8 cellular contexts compared by ENCODE assay signal in the genomic region with DNA sequence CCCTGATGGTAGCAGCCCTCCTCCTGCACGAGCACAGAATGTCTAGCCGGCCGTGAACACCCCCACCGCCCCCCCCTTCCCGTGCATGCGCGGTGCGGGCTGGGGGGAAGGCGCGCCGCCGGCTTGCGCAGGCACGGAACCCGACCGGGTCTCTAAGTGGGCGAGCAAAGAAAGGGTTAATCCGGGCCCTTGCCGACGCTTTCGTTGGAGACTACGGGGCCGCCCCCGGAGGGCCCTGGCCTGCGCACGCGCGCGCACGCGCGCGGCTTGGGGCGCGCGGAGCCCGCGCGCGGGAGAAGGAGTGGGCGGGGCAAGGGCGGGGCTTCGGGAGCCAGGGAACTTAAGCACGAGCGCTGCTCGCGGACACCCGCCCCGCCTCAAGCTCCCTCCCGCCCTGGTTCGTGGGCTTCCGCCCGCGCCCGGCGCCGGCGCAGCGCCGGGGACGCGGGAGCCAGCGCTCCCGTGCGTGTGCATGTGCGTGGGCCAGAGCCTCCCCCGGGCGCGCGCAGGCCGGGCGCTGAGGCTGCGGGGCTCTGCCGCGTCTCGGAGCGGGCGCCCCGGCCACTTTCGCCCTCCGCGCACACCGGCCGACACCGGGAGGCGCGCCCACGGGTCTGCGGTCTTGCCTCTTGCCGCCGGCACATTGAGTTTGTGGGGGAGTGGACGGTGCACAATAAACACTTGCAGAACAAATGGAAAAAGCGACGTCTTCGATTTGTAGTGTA. TPM values are rescaled to one million over a fixed set of nuclear protein-coding genes. Genes with fewer than 3 reads are reported as not detected.
DNase-seq lines count a peak whose midpoint lies in the region; ATAC-seq and TF ChIP-seq lines count a peak whose summit lies in the region.

No MANE protein-coding gene starts in this region.

- H3K27me3 ChIP-seq in cardiac muscle cell (no peaks in the 10 kb centered on the region), parathyroid adenoma (ENCODE audit: control insufficient read depth, insufficient read depth, low read length) (no peaks in the 10 kb centered on the region), tibial nerve (no peaks in the 10 kb centered on the region)

- TF ChIP-seq CTCF in cardiac muscle cell (IDR thresholded peaks at IDR 0.05; ENCODE audit: low read depth, low read length): no peak
- TF ChIP-seq CTCF in parathyroid adenoma (IDR thresholded peaks at IDR 0.05): no peak
- TF ChIP-seq CTCF in tibial nerve (IDR thresholded peaks at IDR 0.05): no peak

- H3K4me1 ChIP-seq in cardiac muscle cell (ENCODE audit: low read depth) (no peaks in the 10 kb centered on the region), parathyroid adenoma (peaks cover 19% of the 10 kb centered on the region), tibial nerve (peaks cover 0 to 22% (median 11%) of the 10 kb centered on the region in 4 donors)

- DNase-seq in NCI-H1092 treated with DMSO at 0.1 percent for 48 hours (lab: John Stamatoyannopoulos, UW) (peak; percentile 85), SKM-1 treated with dmso at 0.1 percent for 144 hours (lab: John Stamatoyannopoulos, UW; ENCODE audit: unreplicated experiment) (peak; percentile 93), cardiac muscle cell (ENCODE audit: low read depth in 1 of 2, low spot score in 1 of 2) (peak; percentile 97 to 98), tibial nerve (ENCODE audit: low spot score in 2 of 2) (peak; percentile 94 to 95)
- peak; percentile 90 for DNase-seq in activated naive CD8-positive, alpha-beta T cell treated with anti-CD3 and anti-CD28 coated beads, Interleukin-2, amount 50 U/mL, for 16 hours (ENCODE audit: low read depth, low spot score)

- H3K79me2 ChIP-seq in parathyroid adenoma: peaks cover 6% of the 10 kb centered on the region

- H3K4me3 ChIP-seq in cardiac muscle cell (peak overlapping the region; percentile 92), parathyroid adenoma (ENCODE audit: low read depth, low read length) (peak overlapping the region; percentile 74), tibial nerve (peak overlapping the region; percentile 74 to 94 (median 86))

- H3K9me3 ChIP-seq in cardiac muscle cell (ENCODE audit: low read depth): no peaks in the 10 kb centered on the region
- no peaks in the 10 kb centered on the region for H3K9me3 ChIP-seq in parathyroid adenoma (ENCODE audit: control insufficient read depth, low read length)
- no peaks in the 10 kb centered on the region for H3K9me3 ChIP-seq in tibial nerve

- H3K4me2 ChIP-seq in parathyroid adenoma (ENCODE audit: low read length): peak overlapping the region; percentile 90

- H2AFZ ChIP-seq in parathyroid adenoma: peak overlapping the region; percentile 81

- peak; percentile 55 for TF ChIP-seq POLR2A in GM10847 (IDR thresholded peaks at IDR 0.05; ENCODE audit: extremely low read depth, insufficient read length)
- peak; percentile 51 to 64 for TF ChIP-seq POLR2A in tibial nerve (IDR thresholded peaks at IDR 0.05)

- ATAC-seq in HG02623 (IDR thresholded peaks at IDR 0.05; ENCODE audit: unreplicated experiment): peak; percentile 59

- H3K36me3 ChIP-seq in cardiac muscle cell: peaks cover 6% of the 10 kb centered on the region
- H3K36me3 ChIP-seq in parathyroid adenoma (ENCODE audit: control insufficient read depth, insufficient read depth, low read length): no peaks in the 10 kb centered on the region
- H3K36me3 ChIP-seq in tibial nerve: peaks cover 0 to 9% (median 0%) of the 10 kb centered on the region in 3 donors

- WGBS in tibial nerve, 2 donors: 0% methylated on average over 33 to 75 of the region's 95 CpGs

- TF ChIP-seq EP300 in tibial nerve (IDR thresholded peaks at IDR 0.05): peak in 1 of 2 donors; percentile 65

- H3K27ac ChIP-seq in cardiac muscle cell (peak overlapping the region; percentile 93), parathyroid adenoma (peak overlapping the region; percentile 98), tibial nerve (peak overlapping the region; percentile 92 to 100 (median 98))

- peak overlapping the region; percentile 71 for H3K9ac ChIP-seq in parathyroid adenoma

RNA-seq across cellular contexts. Expression of gene ZBTB14, which starts 0.6 kb away (rescaled TPM):
- total RNA-seq in cardiac muscle cell: 11.7 and 13.8 TPM in 2 replicates
- 8.6 and 17.1 TPM in 2 replicates for polyA plus RNA-seq in cardiac muscle cell
- total RNA-seq in tibial nerve: 10 to 100 TPM in 3 of 4 donors, 1 to 10 TPM in 1; 9.8 to 13.3 (median 11.1) TPM

Comparison
In these comparisons a context has a peak if more than half of its experiments do, and no peak if none do; other contexts are left out.
1. Peak in every context shown above with its lines: DNase-seq, ATAC-seq, H3K4me3 ChIP-seq and H3K27ac ChIP-seq.